In genomic region chr19:5826531-5827341, GRCh38 we compare ENCODE assay signal across 8 cellular contexts. TPM values are rescaled to one million over a fixed set of nuclear protein-coding genes. Genes with fewer than 3 reads are reported as not detected.
A peak's percentile ranks its signal among the peaks of the same experiment; 100 is the strongest.
DNase-seq lines count a peak whose midpoint lies in the region; ATAC-seq and TF ChIP-seq lines count a peak whose summit lies in the region.

No MANE protein-coding gene starts in this region.

- peak overlapping the region; percentile 5 to 22 for H3K9ac ChIP-seq in mucosa of rectum (ENCODE audit: low read depth in 1 of 2, low read length in 2 of 2)

- POLR2A ChIA-PET in RWPE1 (lab: Yijun Ruan, JAX; ENCODE audit: low non-redundant PET), result no interaction called here

- peaks cover 11 to 19% of the 10 kb centered on the region in 2 donors for H3K4me1 ChIP-seq in mucosa of rectum (ENCODE audit: control insufficient read depth in 2 of 2, insufficient read depth in 2 of 2, low read length in 2 of 2)

- TF ChIP-seq CTCF in RWPE1 (conservative IDR thresholded peaks at IDR 0.05; ENCODE audit: low read depth), result peak; percentile 27; the same call in 1 of the 2 replicates
- TF ChIP-seq CTCF in coronary artery (IDR thresholded peaks at IDR 0.05), result no peak

- DNase-seq in DMS79 treated with DMSO at 0.1 percent for 48 hours (lab: John Stamatoyannopoulos, UW), result peak; percentile 82
- DNase-seq in MG63, result peak; percentile 57
- peak; percentile 67 for DNase-seq in RWPE1 (ENCODE audit: low spot score)
- DNase-seq in coronary artery (ENCODE audit: low spot score), result peak; percentile 70
- DNase-seq in Ammon's horn (ENCODE audit: low spot score), result no peak
- no peak for DNase-seq in pons (ENCODE audit: low spot score)

- CTCF ChIA-PET in RWPE1 (lab: Yijun Ruan, JAX), result interaction anchor here (1.1 to 1.6 kb wide), 4 partner anchors 18 to 23 kb away, joined by 3 to 11 read pairs (median 4); no protein-coding TSS in a partner anchor

- H3K27me3 ChIP-seq in MG63 (no peaks in the 10 kb centered on the region), mucosa of rectum (ENCODE audit: control insufficient read depth in 2 of 2, insufficient read depth in 2 of 2, low read length in 2 of 2) (no peaks in the 10 kb centered on the region)

- no peak for ATAC-seq in HG03521 (IDR thresholded peaks at IDR 0.05; ENCODE audit: unreplicated experiment)

- H3K36me3 ChIP-seq in MG63 (no peaks in the 10 kb centered on the region), mucosa of rectum (ENCODE audit: control insufficient read depth in 2 of 2, insufficient read depth in 2 of 2, low read length in 2 of 2) (peaks cover 0 to 7% of the 10 kb centered on the region in 2 donors)

- H3K4me3 ChIP-seq in MG63 (no peak overlapping the region; the same call in 1 of the 2 replicates), coronary artery (no peak overlapping the region), mucosa of rectum (ENCODE audit: low read length in 2 of 2) (peak overlapping the region in 1 of 2 donors; percentile 81)

- H3K9me3 ChIP-seq in MG63, result no peaks in the 10 kb centered on the region
- H3K9me3 ChIP-seq in mucosa of rectum (ENCODE audit: control insufficient read depth in 2 of 2, low read length in 2 of 2), result no peaks in the 10 kb centered on the region

- H3K27ac ChIP-seq in RWPE1 (peak overlapping the region; percentile 89), coronary artery (no peak overlapping the region), mucosa of rectum (ENCODE audit: low read depth in 2 of 2, low read length in 2 of 2) (peak overlapping the region in 1 of 2 donors; percentile 85)

RNA-seq across cellular contexts. Expression of gene FUT6, which starts 12.8 kb away (rescaled TPM):
- not detected in 2 replicates for total RNA-seq in MG63 (2014; rRNA removed; shearing (Covaris generic); ENCODE audit: low replicate concordance)

RNA-seq across cellular contexts. Expression of gene NRTN, which starts 21.9 kb away (rescaled TPM):
- total RNA-seq in MG63 (2014; rRNA removed; shearing (Covaris generic); ENCODE audit: low replicate concordance), result 1.4 TPM in 1 of 2 replicates, not detected in the other

RNA-seq across cellular contexts. Expression of gene FUT3, which starts 24.5 kb away (rescaled TPM):
- not detected in 2 replicates for total RNA-seq in MG63 (2014; rRNA removed; shearing (Covaris generic); ENCODE audit: low replicate concordance)

RNA-seq across cellular contexts. Expression of gene DUS3L, which starts 35.8 kb away (rescaled TPM):
- total RNA-seq in MG63 (2014; rRNA removed; shearing (Covaris generic); ENCODE audit: low replicate concordance), result 54.1 and 61.0 TPM in 2 replicates

RNA-seq across cellular contexts. Expression of gene PRR22, which starts 42.2 kb away (rescaled TPM):
- 3.6 TPM in 1 of 2 replicates, not detected in the other for total RNA-seq in MG63 (2014; rRNA removed; shearing (Covaris generic); ENCODE audit: low replicate concordance)

Comparison
In these comparisons a context has a peak if more than half of its experiments do, and no peak if none do; other contexts are left out.
1. DNase-seq: peak in DMS79 treated with DMSO at 0.1 percent for 48 hours (single experiment), MG63 (single experiment), RWPE1 (single experiment) and coronary artery (single experiment); none in Ammon's horn (single experiment) and pons (single experiment).